In the genomic region with DNA sequence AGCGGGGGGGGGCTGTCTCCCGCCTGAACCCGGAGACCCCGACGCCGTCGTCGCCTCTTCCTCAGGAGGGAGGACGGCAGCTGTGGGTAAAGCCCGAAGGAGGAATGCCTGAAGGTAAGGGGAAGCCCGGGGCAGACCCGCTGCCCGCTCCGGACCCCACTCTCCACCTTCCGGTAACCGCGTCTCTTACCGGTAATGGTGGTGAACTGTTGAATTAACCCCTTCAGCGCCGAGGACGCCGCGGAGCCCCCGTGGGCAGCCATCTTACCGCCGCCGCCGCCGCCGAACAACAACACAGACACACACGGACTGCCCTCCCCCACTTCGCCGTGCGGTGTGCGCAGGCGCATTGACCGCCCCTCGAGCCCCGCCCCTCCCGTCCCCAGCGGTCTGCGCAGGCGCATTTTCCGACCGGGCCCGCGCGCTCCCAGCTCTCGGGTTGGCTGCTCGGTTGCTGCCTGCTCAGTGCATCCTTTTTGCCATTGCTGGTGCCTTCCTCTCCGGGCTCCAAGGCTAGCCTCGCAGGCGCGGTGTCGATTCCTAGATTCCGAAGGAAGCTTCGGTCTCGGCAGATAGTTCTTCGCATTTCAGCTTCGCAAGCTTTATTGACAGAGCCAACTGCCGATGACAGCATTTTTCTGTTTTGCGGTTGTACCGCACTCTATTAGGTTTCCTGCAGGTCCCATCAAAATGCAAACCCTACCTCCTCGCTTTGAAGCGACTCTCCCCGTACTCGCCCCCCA, we compare ENCODE assay signal across 8 cellular contexts. TPM values are rescaled to one million over a fixed set of nuclear protein-coding genes. Genes with fewer than 3 reads are reported as not detected.
DNase-seq lines count a peak whose midpoint lies in the region; ATAC-seq and TF ChIP-seq lines count a peak whose summit lies in the region.

Gene UBXN7, minus strand, starts transcription at position 291 of the 743 bp plus-strand sequence. Its CDS starts 28 bp downstream, at position 263.

- DNase-seq in NCI-H1417 (lab: John Stamatoyannopoulos, UW) (peak; percentile 94 to 98 (median 97)), head of caudate nucleus (peak; percentile 82 to 98 (median 95)), osteocyte (ENCODE audit: extremely low spot score, unreplicated experiment) (peak; percentile 99), thoracic aorta (ENCODE audit: low spot score) (peak; percentile 77)
- peak; percentile 97 for DNase-seq in activated naive CD8-positive, alpha-beta T cell treated with anti-CD3 and anti-CD28 coated beads, Interleukin-2, amount 10 ng/mL, durations not matched to agents 7 days and 5 days

- no peaks in the 10 kb centered on the region for H3K9me3 Mint-ChIP-seq in activated naive CD8-positive, alpha-beta T cell treated with anti-CD3 and anti-CD28 coated beads, Interleukin-2, amount 10 ng/mL, durations not matched to agents 7 days and 5 days
- H3K9me3 Mint-ChIP-seq in osteocyte (ENCODE audit: unreplicated experiment): no peaks in the 10 kb centered on the region

- H3K4me2 ChIP-seq in SU-DHL-6 (ENCODE audit: low read depth, low read length, poor library complexity, severe bottlenecking): peak within 1 kb of the TSS; percentile 86

- H3K4me3 ChIP-seq in SU-DHL-6 (ENCODE audit: insufficient read depth, low read length, poor library complexity, severe bottlenecking) (peak within 1 kb of the TSS; percentile 80), thoracic aorta (peak within 1 kb of the TSS; percentile 94)

- H3K4me3 Mint-ChIP-seq in activated naive CD8-positive, alpha-beta T cell treated with anti-CD3 and anti-CD28 coated beads, Interleukin-2, amount 10 ng/mL, durations not matched to agents 7 days and 5 days: peak within 1 kb of the TSS; percentile 85
- peak within 1 kb of the TSS; percentile 73 for H3K4me3 Mint-ChIP-seq in osteocyte (ENCODE audit: unreplicated experiment)

- intact Hi-C loops in head of caudate nucleus (cut with DNase I): loop anchor here (5.0 kb wide), 2 partner anchors 70 to 135 kb away; partner anchors contain the start of genes FBXO45, RNF168 and WDR53

- peak; percentile 54 for TF ChIP-seq POLR2A in GM10847 (IDR thresholded peaks at IDR 0.05; ENCODE audit: extremely low read depth, insufficient read length)

- TF ChIP-seq CTCF in SU-DHL-6 (IDR thresholded peaks at IDR 0.05; ENCODE audit: insufficient read depth, low read length, poor library complexity, severe bottlenecking): no peak
- TF ChIP-seq CTCF in osteocyte (IDR thresholded peaks at IDR 0.05): no peak
- TF ChIP-seq CTCF in thoracic aorta (IDR thresholded peaks at IDR 0.05): no peak

- H3K79me2 ChIP-seq in SU-DHL-6 (ENCODE audit: insufficient read depth, low read length): peaks cover 49% of the 10 kb centered on the region

- peaks cover 14% of the 10 kb centered on the region for H3K4me1 Mint-ChIP-seq in activated naive CD8-positive, alpha-beta T cell treated with anti-CD3 and anti-CD28 coated beads, Interleukin-2, amount 10 ng/mL, durations not matched to agents 7 days and 5 days
- peaks cover 24% of the 10 kb centered on the region for H3K4me1 Mint-ChIP-seq in osteocyte (ENCODE audit: unreplicated experiment)

- ATAC-seq in HG02678 (IDR thresholded peaks at IDR 0.05; ENCODE audit: unreplicated experiment) (peak; percentile 80), thoracic aorta (ENCODE audit: insufficient number of reproducible peaks, low FRiP score, low read depth) (peak; percentile 93)
- ATAC-seq in activated naive CD8-positive, alpha-beta T cell treated with anti-CD3 and anti-CD28 coated beads, Interleukin-2, amount 10 ng/mL, durations not matched to agents 7 days and 5 days (ENCODE audit: low read depth): peak; percentile 92

- H3F3A ChIP-seq in SU-DHL-6 (ENCODE audit: insufficient read depth): peaks cover 10% of the 10 kb centered on the region; the same call in 1 of the 2 replicates

- peak within 1 kb of the TSS; percentile 68 for H3K27ac ChIP-seq in SU-DHL-6 (ENCODE audit: low read depth, low read length)
- peak within 1 kb of the TSS; percentile 85 to 86 for H3K27ac ChIP-seq in thoracic aorta

- peaks cover 13% of the 10 kb centered on the region in 2 donors for H3K4me1 ChIP-seq in thoracic aorta (ENCODE audit: control insufficient read depth in 1 of 2, low read depth in 2 of 2)

- H2AFZ ChIP-seq in SU-DHL-6 (ENCODE audit: low read depth, low read length, severe bottlenecking): peak within 1 kb of the TSS; percentile 90

- peaks cover 3% of the 10 kb centered on the region for H3K27me3 Mint-ChIP-seq in activated naive CD8-positive, alpha-beta T cell treated with anti-CD3 and anti-CD28 coated beads, Interleukin-2, amount 10 ng/mL, durations not matched to agents 7 days and 5 days
- no peaks in the 10 kb centered on the region for H3K27me3 Mint-ChIP-seq in osteocyte (ENCODE audit: unreplicated experiment)

- H3K9me2 ChIP-seq in SU-DHL-6 (replicated peaks; ENCODE audit: insufficient read depth, low read length): no peaks in the 10 kb centered on the region

- peaks cover 3% of the 10 kb centered on the region for H3K36me3 Mint-ChIP-seq in activated naive CD8-positive, alpha-beta T cell treated with anti-CD3 and anti-CD28 coated beads, Interleukin-2, amount 10 ng/mL, durations not matched to agents 7 days and 5 days
- H3K36me3 Mint-ChIP-seq in osteocyte (ENCODE audit: unreplicated experiment): peaks cover 2% of the 10 kb centered on the region

- peak within 1 kb of the TSS; percentile 84 for H3K9ac ChIP-seq in SU-DHL-6 (ENCODE audit: low read length)

- peak within 1 kb of the TSS; percentile 97 for H3K27ac Mint-ChIP-seq in activated naive CD8-positive, alpha-beta T cell treated with anti-CD3 and anti-CD28 coated beads, Interleukin-2, amount 10 ng/mL, durations not matched to agents 7 days and 5 days
- H3K27ac Mint-ChIP-seq in osteocyte (ENCODE audit: unreplicated experiment): peak within 1 kb of the TSS; percentile 77

- no peaks in the 10 kb centered on the region for H3K9me3 ChIP-seq in SU-DHL-6 (ENCODE audit: insufficient read depth, low read length)
- no peaks in the 10 kb centered on the region for H3K9me3 ChIP-seq in thoracic aorta

- POLR2A ChIA-PET in activated naive CD8-positive, alpha-beta T cell treated with anti-CD3 and anti-CD28 coated beads, Interleukin-2, amount 10 ng/mL, durations not matched to agents 7 days and 5 days (lab: Charles Lee): interaction anchor here (0.6 to 1.5 kb wide), 10 partner anchors 61 to 436 kb away, joined by 3 to 12 read pairs (median 4); partner anchors contain the start of genes DYNLT2B, RNF168 and SENP5

- H3K36me3 ChIP-seq in SU-DHL-6 (ENCODE audit: low read length) (0 out of 2 replicates have a peak, but pooled peaks cover 2% of the 10 kb centered on the region), thoracic aorta (no peaks in the 10 kb centered on the region)

- no peaks in the 10 kb centered on the region for H3K27me3 ChIP-seq in SU-DHL-6 (ENCODE audit: low read length)
- no peaks in the 10 kb centered on the region for H3K27me3 ChIP-seq in thoracic aorta (replicated peaks; ENCODE audit: insufficient read depth)

- peaks cover 13% of the 10 kb centered on the region; the same call in 1 of the 2 replicates for H4K20me1 ChIP-seq in SU-DHL-6 (ENCODE audit: low read depth, low read length)

RNA-seq across cellular contexts. Expression of gene UBXN7, which starts in this region (rescaled TPM):
- 10 to 100 TPM; 62.2 to 62.6 TPM for total RNA-seq in activated naive CD8-positive, alpha-beta T cell treated with anti-CD3 and anti-CD28 coated beads, Interleukin-2, amount 10 ng/mL, durations not matched to agents 7 days and 5 days
- 86.7 and 91.2 TPM in 2 replicates for total RNA-seq in osteocyte
- 10 to 100 TPM; 21.1 to 22.2 TPM for total RNA-seq in thoracic aorta

Comparison
In these comparisons a context has a peak if more than half of its experiments do, and no peak if none do; other contexts are left out.
1. Peak in every context shown above with its lines: DNase-seq, ATAC-seq, H3K4me3 ChIP-seq and H3K27ac ChIP-seq.